ENCODE assay signal across 2 cellular contexts in the genomic region with DNA sequence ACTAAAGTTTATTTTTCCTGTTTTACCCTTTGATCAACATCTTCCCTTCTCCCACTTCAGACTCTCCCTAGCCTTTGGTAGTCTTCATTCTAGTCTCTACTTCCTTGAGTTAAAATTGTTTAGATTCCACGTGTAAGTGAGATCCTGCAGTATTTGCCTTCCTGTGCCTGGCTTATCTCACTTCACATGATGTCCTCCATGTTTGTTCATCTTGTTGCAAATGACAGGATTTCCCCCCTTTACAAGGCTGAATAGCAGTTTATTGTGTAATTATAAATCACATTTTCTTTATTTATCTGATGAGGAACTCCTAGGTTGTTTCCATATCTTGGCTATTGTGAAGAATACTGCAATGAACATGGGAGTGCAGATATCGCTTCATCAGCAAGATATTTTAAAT.
TF ChIP-seq lines count a peak whose summit lies in the region.

No MANE protein-coding gene starts in this region.

TF ChIP-seq in HepG2, 621 proteins besides CTCF, POLR2A, EP300 and RAD21:
- TF ChIP-seq, protein P1, sequence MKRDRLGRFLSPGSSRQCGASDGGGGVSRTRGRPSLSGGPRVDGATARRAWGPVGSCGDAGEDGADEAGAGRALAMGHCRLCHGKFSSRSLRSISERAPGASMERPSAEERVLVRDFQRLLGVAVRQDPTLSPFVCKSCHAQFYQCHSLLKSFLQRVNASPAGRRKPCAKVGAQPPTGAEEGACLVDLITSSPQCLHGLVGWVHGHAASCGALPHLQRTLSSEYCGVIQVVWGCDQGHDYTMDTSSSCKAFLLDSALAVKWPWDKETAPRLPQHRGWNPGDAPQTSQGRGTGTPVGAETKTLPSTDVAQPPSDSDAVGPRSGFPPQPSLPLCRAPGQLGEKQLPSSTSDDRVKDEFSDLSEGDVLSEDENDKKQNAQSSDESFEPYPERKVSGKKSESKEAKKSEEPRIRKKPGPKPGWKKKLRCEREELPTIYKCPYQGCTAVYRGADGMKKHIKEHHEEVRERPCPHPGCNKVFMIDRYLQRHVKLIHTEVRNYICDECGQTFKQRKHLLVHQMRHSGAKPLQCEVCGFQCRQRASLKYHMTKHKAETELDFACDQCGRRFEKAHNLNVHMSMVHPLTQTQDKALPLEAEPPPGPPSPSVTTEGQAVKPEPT (CRISPR knock-in tag; IDR thresholded peaks at IDR 0.05; ENCODE audit: low read depth), result no peak
- TF ChIP-seq MAFK (conservative IDR thresholded peaks at IDR 0.05 in 1 of 2, IDR thresholded peaks at IDR 0.05 in 1 of 2; ENCODE audit: low read length in 2 of 2), result peak; percentile 34 to 46; a peak in 2 of 4 replicates

TF ChIP-seq in endothelial cell of umbilical vein, 7 proteins besides CTCF, POLR2A, EP300 and RAD21:
- TF ChIP-seq GATA2 (IDR thresholded peaks at IDR 0.05; ENCODE audit: insufficient read depth, insufficient read length, low read depth, low read length) (no peak), POLR2AphosphoS5 (IDR thresholded peaks at IDR 0.05; ENCODE audit: insufficient read depth, low read depth, low read length) (no peak)
TF ChIP-seq in endothelial cell of umbilical vein: peak in this region for 0.
